14 cellular contexts compared by ENCODE assay signal in the genomic region with DNA sequence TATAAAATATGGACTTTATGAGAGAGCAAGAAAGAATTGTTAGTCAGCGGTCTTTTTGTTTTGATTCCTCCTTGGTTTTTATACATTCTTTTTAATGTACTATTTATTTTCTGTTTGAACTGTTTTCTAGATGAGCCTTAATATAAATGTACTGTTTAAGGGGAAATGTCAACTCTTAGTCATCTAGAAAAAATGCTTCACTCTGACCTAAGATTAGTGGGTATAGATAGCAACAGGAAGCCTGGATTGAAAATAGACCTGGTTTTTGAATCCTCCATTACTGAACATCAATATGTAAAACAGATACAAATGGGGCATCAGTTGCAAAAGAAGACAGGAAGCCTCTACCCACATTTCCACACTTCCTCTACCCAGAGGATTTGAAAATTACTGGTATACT.
DNase-seq lines count a peak whose midpoint lies in the region; ATAC-seq and TF ChIP-seq lines count a peak whose summit lies in the region.
"Had no signal": no experiment of that assay in that cellular context is flagged by ENCODE, and none has a peak within 500 bp of the region (broad histone marks: within the 10 kb centered on the region; RNA-seq: fewer than 3 reads in every experiment).

No MANE protein-coding gene starts in this region.

- H3K9me3 ChIP-seq in testis, result no peaks in the 10 kb centered on the region

- ATAC-seq in GM18873 (IDR thresholded peaks at IDR 0.05; ENCODE audit: low FRiP score, unreplicated experiment), result no peak
- ATAC-seq: left colon had no signal

- H3K4me3 ChIP-seq in testis, result no peak overlapping the region

- no peaks in the 10 kb centered on the region for H3K27me3 Mint-ChIP-seq in chondrocyte (ENCODE audit: low read depth)

- WGBS in testis, 2 donors, result 85 to 91% methylated on average over 1 of the region's 1 CpG

- TF ChIP-seq CTCF in chondrocyte (IDR thresholded peaks at IDR 0.05) (no peak), testis (IDR thresholded peaks at IDR 0.05) (no peak)

- intact Hi-C loops in testis (cut with DNase I; ENCODE audit: low total_unique reads), result no loop called here

- DNase-seq in DMS53 (lab: John Stamatoyannopoulos, UW) (peak; percentile 10), MV-4-11 (lab: John Stamatoyannopoulos, UW) (peak; percentile 80), chondrocyte (ENCODE audit: low spot score) (no peak), non-pigmented ciliary epithelial cell (ENCODE audit: low read depth) (peak; percentile 36), GM19238 (ENCODE audit: insufficient read length, low spot score) (no peak), hepatic stellate cell (ENCODE audit: low spot score) (no peak), testis (no peak)
- DNase-seq: activated CD4-positive, alpha-beta T cell treated with anti-CD3 and anti-CD28 coated beads for 1 hour; activated T-cell treated with anti-CD3 and anti-CD28 coated beads, Interleukin-2, amount 50 U/mL, for 1 hour; head of caudate nucleus; left colon; NCI-H2029 treated with DMSO at 0.1 percent for 48 hours; nephron progenitor cell had no signal

- H3K4me1 ChIP-seq in testis, result no peaks in the 10 kb centered on the region

- peak overlapping the region; percentile 55 for H3K27ac Mint-ChIP-seq in chondrocyte (ENCODE audit: unreplicated experiment)
- H3K27ac Mint-ChIP-seq: nephron progenitor cell had no signal

- no peaks in the 10 kb centered on the region for H3K36me3 Mint-ChIP-seq in chondrocyte (ENCODE audit: low read depth)

- H3K4me3 Mint-ChIP-seq in chondrocyte (ENCODE audit: unreplicated experiment), result no peak overlapping the region
- H3K4me3 Mint-ChIP-seq: nephron progenitor cell had no signal

- peaks cover 8% of the 10 kb centered on the region for H3K9me3 Mint-ChIP-seq in chondrocyte (ENCODE audit: low read depth)
- H3K9me3 Mint-ChIP-seq: nephron progenitor cell had no signal

- peaks cover 50% of the 10 kb centered on the region for H3K4me1 Mint-ChIP-seq in chondrocyte (ENCODE audit: low read depth)
- H3K4me1 Mint-ChIP-seq: nephron progenitor cell had no signal

- H3K27me3 ChIP-seq in testis, result no peaks in the 10 kb centered on the region

- H3K36me3 ChIP-seq in testis (ENCODE audit: low read depth, missing control alignments), result no peaks in the 10 kb centered on the region

- TF ChIP-seq POLR2A in testis (IDR thresholded peaks at IDR 0.05), result no peak

- no peak overlapping the region for H3K27ac ChIP-seq in testis

Comparison
In these comparisons a context has a peak if more than half of its experiments do, and no peak if none do; other contexts are left out.
1. DNase-seq: peak in DMS53 (single experiment), MV-4-11 (single experiment) and non-pigmented ciliary epithelial cell (single experiment); none in chondrocyte (single experiment), GM19238 (single experiment), hepatic stellate cell (single experiment) and testis (single experiment).